Comparison of ENCODE assay signal across 29 cellular contexts in the genomic region with DNA sequence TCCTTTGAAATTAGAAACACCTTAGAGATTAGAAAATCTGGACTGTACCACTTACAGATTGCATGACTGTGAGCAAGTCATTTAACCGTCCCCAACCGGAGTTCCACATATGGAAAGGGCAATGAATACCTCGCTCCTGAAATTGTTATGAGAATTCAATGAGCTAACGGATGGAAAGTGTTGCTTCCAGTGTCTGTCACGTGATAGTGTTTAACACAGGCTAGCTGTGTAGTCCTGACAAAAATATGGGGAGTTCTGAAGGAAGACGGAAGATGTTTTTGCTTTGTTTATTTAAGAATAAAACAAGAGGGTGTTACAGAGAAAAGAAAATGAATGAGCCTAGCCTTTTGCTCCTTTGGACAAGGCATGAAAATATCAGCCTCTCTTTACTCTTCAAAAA.
"Had no signal": no experiment of that assay in that cellular context is flagged by ENCODE, and none has a peak within 500 bp of the region (broad histone marks: within the 10 kb centered on the region; RNA-seq: fewer than 3 reads in every experiment).

No MANE protein-coding gene starts in this region.

- H3K36me3 ChIP-seq: stomach, suprapubic skin, thoracic aorta, thyroid gland, tibial artery, tibial nerve, transverse colon, upper lobe of left lung, upper lobe of right lung, uterus, vagina had no signal

- H3K4me3 ChIP-seq: stomach, suprapubic skin, testis, thoracic aorta, thyroid gland, tibial artery, tibial nerve, transverse colon, upper lobe of left lung, upper lobe of right lung, uterus, vagina had no signal

- H3K36me3 Mint-ChIP-seq: stimulated activated effector memory CD8-positive, alpha-beta T cell treated with anti-CD3 and anti-CD28 coated beads, Interleukin-12 subunit alpha, Interleukin-12 subunit beta, amount 100 ng/mL, for 72 hours; stimulated activated memory B cell treated with anti-CD40 and anti-IgM and Interleukin-4, amounts not matched to agents 10 μg/mL and 1 μg/mL and 100 μg/mL, for 72 hours; stimulated activated naive B cell treated with anti-CD40 and anti-IgM and Interleukin-4, amounts not matched to agents 10 μg/mL and 1 μg/mL and 100 μg/mL, for 72 hours; type B pancreatic cell had no signal

- H3K4me1 Mint-ChIP-seq: stimulated activated effector memory CD8-positive, alpha-beta T cell treated with anti-CD3 and anti-CD28 coated beads, Interleukin-12 subunit alpha, Interleukin-12 subunit beta, amount 100 ng/mL, for 72 hours; stimulated activated memory B cell treated with anti-CD40 and anti-IgM and Interleukin-4, amounts not matched to agents 10 μg/mL and 1 μg/mL and 100 μg/mL, for 72 hours; stimulated activated naive B cell treated with anti-CD40 and anti-IgM and Interleukin-4, amounts not matched to agents 10 μg/mL and 1 μg/mL and 100 μg/mL, for 72 hours; stimulated activated naive CD8-positive, alpha-beta T cell treated with anti-CD3 and anti-CD28 coated beads, Interleukin-15, amount 100 ng/mL, for 72 hours had no signal

- ATAC-seq: stimulated activated effector memory CD8-positive, alpha-beta T cell treated with anti-CD3 and anti-CD28 coated beads, Interleukin-12 subunit alpha, Interleukin-12 subunit beta, amount 100 ng/mL, for 72 hours; stimulated activated naive B cell treated with anti-CD40 and anti-IgM and Interleukin-4, amounts not matched to agents 10 μg/mL and 1 μg/mL and 100 μg/mL, for 72 hours; stimulated activated naive CD8-positive, alpha-beta T cell treated with anti-CD3 and anti-CD28 coated beads, Interleukin-15, amount 100 ng/mL, for 72 hours; stimulated activated naive CD8-positive, alpha-beta T cell treated with anti-CD3 and anti-CD28 coated beads, Interleukin-15, Interleukin-2, amounts not matched to agents 100 U/mL and 50 U/mL, for 24 hours; upper lobe of right lung had no signal

- H3K27me3 Mint-ChIP-seq: stimulated activated memory B cell treated with anti-CD40 and anti-IgM and Interleukin-4, amounts not matched to agents 10 μg/mL and 1 μg/mL and 100 μg/mL, for 72 hours; stimulated activated naive B cell treated with anti-CD40 and anti-IgM and Interleukin-4, amounts not matched to agents 10 μg/mL and 1 μg/mL and 100 μg/mL, for 72 hours; stimulated activated naive CD8-positive, alpha-beta T cell treated with anti-CD3 and anti-CD28 coated beads, Interleukin-15, amount 100 ng/mL, for 72 hours; stimulated activated naive CD8-positive, alpha-beta T cell treated with anti-CD3 and anti-CD28 coated beads, Interleukin-15, Interleukin-2, amounts not matched to agents 100 ng/mL and 50 ng/mL, for 24 hours; type B pancreatic cell had no signal

- DNase-seq: stimulated activated CD4-positive, alpha-beta T cell treated with anti-CD3 and anti-CD28 coated beads, Interleukin-2, amount 100 ng/mL, for 48 hours; stimulated activated CD4-positive, alpha-beta T cell treated with anti-CD3 and anti-CD28 coated beads, Interleukin-4, amount 100 ng/mL, for 1 hour; stimulated activated CD4-positive, alpha-beta T cell treated with anti-CD3 and anti-CD28 coated beads, Interleukin-4, amount 100 ng/mL, for 24 hours; stimulated activated CD4-positive, alpha-beta T cell treated with anti-CD3 and anti-CD28 coated beads, Interleukin-4, amount 100 ng/mL, for 4 hours; stimulated activated CD8-positive, alpha-beta memory T cell treated with anti-CD3 and anti-CD28 coated beads, Interleukin-4, amount 100 ng/mL, for 48 hours; stimulated activated naive B cell treated with anti-CD40 and anti-IgM and Interleukin-4, amounts not matched to agents 10 μg/mL and 1 μg/mL and 100 μg/mL, for 72 hours; stimulated activated naive CD4-positive, alpha-beta T cell; stimulated activated naive CD4-positive, alpha-beta T cell treated with Interleukin-2 at 50 U/mL for 16 hours; stimulated activated naive CD8-positive, alpha-beta T cell treated with anti-CD3 and anti-CD28 coated beads, Interleukin-15, amount 100 ng/mL, for 72 hours; stimulated activated naive CD8-positive, alpha-beta T cell treated with anti-CD3 and anti-CD28 coated beads, Interleukin-15, Interleukin-2, amounts not matched to agents 100 U/mL and 50 U/mL, for 24 hours; stomach; substantia nigra; testis; thyroid gland; tibial artery; transverse colon; trophoblast cell; upper lobe of left lung; upper lobe of right lung; uterus had no signal

- H3K27ac ChIP-seq: stomach, suprapubic skin, testis, thoracic aorta, thyroid gland, tibial artery, tibial nerve, transverse colon, upper lobe of left lung, upper lobe of right lung, uterus, vagina had no signal

- H3K4me1 ChIP-seq: suprapubic skin, testis, transverse colon, upper lobe of left lung, upper lobe of right lung, uterus, vagina had no signal

- FAIRE-seq: urothelium cell line had no signal

- H3K27ac Mint-ChIP-seq: stimulated activated effector memory CD8-positive, alpha-beta T cell treated with anti-CD3 and anti-CD28 coated beads, Interleukin-12 subunit alpha, Interleukin-12 subunit beta, amount 100 ng/mL, for 72 hours; stimulated activated memory B cell treated with anti-CD40 and anti-IgM and Interleukin-4, amounts not matched to agents 10 μg/mL and 1 μg/mL and 100 μg/mL, for 72 hours; stimulated activated naive B cell treated with anti-CD40 and anti-IgM and Interleukin-4, amounts not matched to agents 10 μg/mL and 1 μg/mL and 100 μg/mL, for 72 hours; stimulated activated naive CD8-positive, alpha-beta T cell treated with anti-CD3 and anti-CD28 coated beads, Interleukin-15, amount 100 ng/mL, for 72 hours; stimulated activated naive CD8-positive, alpha-beta T cell treated with anti-CD3 and anti-CD28 coated beads, Interleukin-15, Interleukin-2, amounts not matched to agents 100 ng/mL and 50 ng/mL, for 24 hours; type B pancreatic cell had no signal

- H3K9me3 Mint-ChIP-seq: stimulated activated naive CD8-positive, alpha-beta T cell treated with anti-CD3 and anti-CD28 coated beads, Interleukin-15, amount 100 ng/mL, for 72 hours; stimulated activated naive CD8-positive, alpha-beta T cell treated with anti-CD3 and anti-CD28 coated beads, Interleukin-15, Interleukin-2, amounts not matched to agents 100 ng/mL and 50 ng/mL, for 24 hours had no signal

- H3K4me3 Mint-ChIP-seq: stimulated activated effector memory CD8-positive, alpha-beta T cell treated with anti-CD3 and anti-CD28 coated beads, Interleukin-12 subunit alpha, Interleukin-12 subunit beta, amount 100 ng/mL, for 72 hours; stimulated activated memory B cell treated with anti-CD40 and anti-IgM and Interleukin-4, amounts not matched to agents 10 μg/mL and 1 μg/mL and 100 μg/mL, for 72 hours; stimulated activated naive B cell treated with anti-CD40 and anti-IgM and Interleukin-4, amounts not matched to agents 10 μg/mL and 1 μg/mL and 100 μg/mL, for 72 hours; stimulated activated naive CD8-positive, alpha-beta T cell treated with anti-CD3 and anti-CD28 coated beads, Interleukin-15, amount 100 ng/mL, for 72 hours; stimulated activated naive CD8-positive, alpha-beta T cell treated with anti-CD3 and anti-CD28 coated beads, Interleukin-15, Interleukin-2, amounts not matched to agents 100 ng/mL and 50 ng/mL, for 24 hours; type B pancreatic cell had no signal

- H3K9me3 ChIP-seq: stomach, suprapubic skin, testis, thoracic aorta, thyroid gland, tibial artery, tibial nerve, transverse colon, upper lobe of left lung, upper lobe of right lung, uterus, vagina had no signal

- H3K27me3 ChIP-seq: stomach, suprapubic skin, testis, thyroid gland, tibial artery, tibial nerve, transverse colon, upper lobe of left lung, upper lobe of right lung, uterus, vagina had no signal
